ENCODE assay signal across 19 cellular contexts in genomic region chr4:99617374-99617773, GRCh38. TPM values are rescaled to one million over a fixed set of nuclear protein-coding genes. Genes with fewer than 3 reads are reported as not detected.
A peak's percentile ranks its signal among the peaks of the same experiment; 100 is the strongest.
DNase-seq lines count a peak whose midpoint lies in the region; ATAC-seq and TF ChIP-seq lines count a peak whose summit lies in the region.
"Had no signal": no experiment of that assay in that cellular context is flagged by ENCODE, and none has a peak within 500 bp of the region (broad histone marks: within the 10 kb centered on the region; RNA-seq: fewer than 3 reads in every experiment).

No MANE protein-coding gene starts in this region.

- H3K27me3 ChIP-seq in transverse colon, result no peaks in the 10 kb centered on the region

- POLR2A ChIA-PET in RWPE1 (lab: Yijun Ruan, JAX; ENCODE audit: low non-redundant PET), result no interaction called here

- TF ChIP-seq EP300 in transverse colon (IDR thresholded peaks at IDR 0.05; ENCODE audit: low read depth), result no peak

- intact Hi-C loops in transverse colon (cut with DNase I; ENCODE audit: low total_unique reads), result no loop called here

- peaks cover 0 to 3% (median 0%) of the 10 kb centered on the region in 4 donors for H3K4me1 ChIP-seq in transverse colon
- H3K4me1 ChIP-seq: HAP-1 had no signal

- no peaks in the 10 kb centered on the region for H3K36me3 ChIP-seq in transverse colon
- H3K36me3 ChIP-seq: HAP-1 had no signal

- WGBS in transverse colon (ENCODE audit: low coverage in 1 of 2), 2 donors, result 77 to 86% methylated on average over 1 of the region's 1 CpG

- no peaks in the 10 kb centered on the region for H3K9me3 ChIP-seq in transverse colon
- H3K9me3 ChIP-seq: HAP-1 had no signal

- CTCF ChIA-PET in RWPE1 (lab: Yijun Ruan, JAX), result interaction anchor here (0.7 kb wide), 1 partner anchor 13 kb away, joined by 3 read pairs; no protein-coding TSS in a partner anchor

- TF ChIP-seq POLR2A in transverse colon (IDR thresholded peaks at IDR 0.05), result no peak

- H3K27ac ChIP-seq in RWPE1, result no peak overlapping the region
- no peak overlapping the region for H3K27ac ChIP-seq in transverse colon

- TF ChIP-seq CTCF in RWPE1 (conservative IDR thresholded peaks at IDR 0.05; ENCODE audit: low read depth) (no peak), fibroblast of mammary gland (conservative IDR thresholded peaks at IDR 0.05; ENCODE audit: control insufficient read depth, insufficient read depth, low read depth, low read length) (no peak), transverse colon (IDR thresholded peaks at IDR 0.05) (no peak)

- in situ Hi-C loops in transverse colon (cut with MboI; ENCODE audit: low pct_ligation_motif_present in 1 of 4, low pct_unique_long_range_greater_than_20kb in 1 of 4, low sequenced_read_pairs in 3 of 4), result no loop called here

- H3K4me3 ChIP-seq in fibroblast of mammary gland (ENCODE audit: control insufficient read depth, low read depth, low read length), result no peak overlapping the region
- no peak overlapping the region for H3K4me3 ChIP-seq in transverse colon
- H3K4me3 ChIP-seq: HAP-1 had no signal

- ATAC-seq in HG02798 (IDR thresholded peaks at IDR 0.05; ENCODE audit: poor library complexity, unreplicated experiment), result no peak

- DNase-seq in EH (ENCODE audit: low read depth), result peak; percentile 3
- DNase-seq in RWPE1 (ENCODE audit: low spot score), result peak; percentile 7
- DNase-seq in fibroblast of mammary gland (ENCODE audit: low read depth), result peak; percentile 15
- DNase-seq in pons (ENCODE audit: low spot score), result peak; percentile 5
- DNase-seq in transverse colon, result no peak
- DNase-seq in NCI-H524 treated with DMSO at 0.1 percent for 48 hours (lab: John Stamatoyannopoulos, UW), result no peak
- DNase-seq: COR-L47, DMS 273 treated with DMSO at 0.1 percent for 48 hours, GDM1, Karpas-422, NCI-H1092 treated with DMSO at 0.1 percent for 48 hours, NCI-H2171 treated with DMSO at 0.1 percent for 48 hours, NCI-H748 treated with DMSO at 0.1 percent for 48 hours, SIG-M5 had no signal

RNA-seq across cellular contexts. Expression of gene C4orf54, which starts 40.3 kb away (rescaled TPM):
- total RNA-seq in transverse colon, result not detected
- total RNA-seq: A172, B cell, OCI-LY7 had no signal

RNA-seq across cellular contexts. Expression of gene MTTP, which starts 42.8 kb away (rescaled TPM):
- total RNA-seq in transverse colon, result under 1 TPM in 1 of 4 donors, not detected in 3; 0.41 TPM
- total RNA-seq: A172, B cell had no signal

RNA-seq across cellular contexts. Expression of gene TRMT10A, which starts 53.5 kb away (rescaled TPM):
- 1 to 10 TPM in 3 of 4 donors, not detected in 1; 6.0 to 8.1 (median 6.8) TPM for total RNA-seq in transverse colon

Comparison
In these comparisons a context has a peak if more than half of its experiments do, and no peak if none do; other contexts are left out.
1. DNase-seq: peak in EH (single experiment), RWPE1 (single experiment), fibroblast of mammary gland (single experiment) and pons (single experiment); none in transverse colon (single experiment) and NCI-H524 treated with DMSO at 0.1 percent for 48 hours (single experiment).